18 cellular contexts compared by ENCODE assay signal in genomic region chr5:96883871-96884270, GRCh38. TPM values are rescaled to one million over a fixed set of nuclear protein-coding genes. Genes with fewer than 3 reads are reported as not detected.
DNase-seq lines count a peak whose midpoint lies in the region; ATAC-seq and TF ChIP-seq lines count a peak whose summit lies in the region.
"Had no signal": no experiment of that assay in that cellular context is flagged by ENCODE, and none has a peak within 500 bp of the region (broad histone marks: within the 10 kb centered on the region; RNA-seq: fewer than 3 reads in every experiment).

No MANE protein-coding gene starts in this region.

- H3K9me2 ChIP-seq in Loucy (replicated peaks; ENCODE audit: low read depth, low read length): no peaks in the 10 kb centered on the region

- peaks cover 64% of the 10 kb centered on the region for H3K4me1 ChIP-seq in Loucy (ENCODE audit: insufficient read depth, low read length, poor library complexity, severe bottlenecking)

- no peak for DNase-seq in activated naive CD4-positive, alpha-beta T cell treated with anti-CD3 and anti-CD28 coated beads, Interleukin-2, amount 10 ng/mL, durations not matched to agents 7 days and 5 days
- DNase-seq in activated naive CD4-positive, alpha-beta T cell treated with Interleukin-2 at 50 U/mL for 16 hours: no peak
- no peak for DNase-seq in activated naive CD8-positive, alpha-beta T cell treated with anti-CD3 and anti-CD28 coated beads for 36 hours
- DNase-seq in natural killer cell treated with Interleukin-12 subunit alpha and Interleukin-12 subunit beta and Interleukin-15 and Interleukin-18, amount 100 ng/mL, for 72 hours (ENCODE audit: low spot score): no peak
- no peak for DNase-seq in OCI-M2 (lab: John Stamatoyannopoulos, UW; ENCODE audit: unreplicated experiment)
- DNase-seq: activated T-cell treated with anti-CD3 and anti-CD28 coated beads, Interleukin-2, amount 50 U/mL, for 4 hours; dermis blood vessel endothelial cell; left cardiac atrium; NCI-H146; NCI-H2107; sigmoid colon; stimulated activated CD4-positive, alpha-beta T cell treated with anti-CD3 and anti-CD28 coated beads, Interleukin-4, amount 100 ng/mL, for 4 hours had no signal

- no peaks in the 10 kb centered on the region for H3K9me3 Mint-ChIP-seq in activated naive CD4-positive, alpha-beta T cell treated with anti-CD3 and anti-CD28 coated beads, Interleukin-2, amount 10 ng/mL, durations not matched to agents 7 days and 5 days
- no peaks in the 10 kb centered on the region for H3K9me3 Mint-ChIP-seq in activated naive CD8-positive, alpha-beta T cell treated with anti-CD3 and anti-CD28 coated beads for 36 hours
- no peaks in the 10 kb centered on the region for H3K9me3 Mint-ChIP-seq in natural killer cell treated with Interleukin-12 subunit alpha and Interleukin-12 subunit beta and Interleukin-15 and Interleukin-18, amount 100 ng/mL, for 72 hours
- H3K9me3 Mint-ChIP-seq: activated T-cell treated with anti-CD3 and anti-CD28 coated beads, Interleukin-2, amount 50 U/mL, for 4 hours had no signal

- H3K4me3 ChIP-seq in Loucy (ENCODE audit: low read length, poor library complexity, severe bottlenecking): no peak overlapping the region
- H3K4me3 ChIP-seq: sigmoid colon, vagina had no signal

- no peaks in the 10 kb centered on the region for H3K27me3 ChIP-seq in Loucy (ENCODE audit: insufficient read depth, low read length, poor library complexity, severe bottlenecking)
- H3K27me3 ChIP-seq: sigmoid colon, vagina had no signal

- H3F3A ChIP-seq in Loucy (ENCODE audit: low read depth): no peaks in the 10 kb centered on the region

- peak overlapping the region; percentile 69 for H3K4me3 Mint-ChIP-seq in activated naive CD4-positive, alpha-beta T cell treated with anti-CD3 and anti-CD28 coated beads, Interleukin-2, amount 10 ng/mL, durations not matched to agents 7 days and 5 days
- no peak overlapping the region for H3K4me3 Mint-ChIP-seq in activated naive CD8-positive, alpha-beta T cell treated with anti-CD3 and anti-CD28 coated beads for 36 hours
- peak overlapping the region; percentile 86 for H3K4me3 Mint-ChIP-seq in natural killer cell treated with Interleukin-12 subunit alpha and Interleukin-12 subunit beta and Interleukin-15 and Interleukin-18, amount 100 ng/mL, for 72 hours
- H3K4me3 Mint-ChIP-seq: activated T-cell treated with anti-CD3 and anti-CD28 coated beads, Interleukin-2, amount 50 U/mL, for 4 hours; stimulated activated naive CD8-positive, alpha-beta T cell treated with anti-CD3 and anti-CD28 coated beads, Interleukin-15, Interleukin-2, amounts not matched to agents 100 ng/mL and 50 ng/mL, for 24 hours had no signal

- no peak for TF ChIP-seq CTCF in Loucy (conservative IDR thresholded peaks at IDR 0.05; ENCODE audit: low read length)

- peaks cover 82% of the 10 kb centered on the region for H3K36me3 Mint-ChIP-seq in activated naive CD4-positive, alpha-beta T cell treated with anti-CD3 and anti-CD28 coated beads, Interleukin-2, amount 10 ng/mL, durations not matched to agents 7 days and 5 days
- H3K36me3 Mint-ChIP-seq in activated naive CD8-positive, alpha-beta T cell treated with anti-CD3 and anti-CD28 coated beads for 36 hours: peaks cover 66% of the 10 kb centered on the region
- peaks cover 68% of the 10 kb centered on the region for H3K36me3 Mint-ChIP-seq in natural killer cell treated with Interleukin-12 subunit alpha and Interleukin-12 subunit beta and Interleukin-15 and Interleukin-18, amount 100 ng/mL, for 72 hours

- no peaks in the 10 kb centered on the region for H3K36me3 ChIP-seq in Loucy (ENCODE audit: insufficient read depth, low read length)

- no peak overlapping the region for H3K9ac ChIP-seq in Loucy (ENCODE audit: low read depth, low read length, poor library complexity, severe bottlenecking)

- no peaks in the 10 kb centered on the region for H4K20me1 ChIP-seq in Loucy (ENCODE audit: insufficient read depth, low read length, poor library complexity, severe bottlenecking)

- ATAC-seq in natural killer cell treated with Interleukin-12 subunit alpha and Interleukin-12 subunit beta and Interleukin-15 and Interleukin-18, amount 100 ng/mL, for 72 hours: no peak
- ATAC-seq in GM18909 (IDR thresholded peaks at IDR 0.05; ENCODE audit: poor library complexity, unreplicated experiment) (no peak), GM21381 (IDR thresholded peaks at IDR 0.05; ENCODE audit: unreplicated experiment) (no peak)
- ATAC-seq: activated T-cell treated with anti-CD3 and anti-CD28 coated beads, Interleukin-2, amount 50 U/mL, for 4 hours; left cardiac atrium had no signal

- H3K79me2 ChIP-seq in Loucy (ENCODE audit: insufficient read depth, low read length): peaks cover 28% of the 10 kb centered on the region

- no peaks in the 10 kb centered on the region for H3K9me3 ChIP-seq in Loucy (ENCODE audit: insufficient read depth, low read depth, low read length)
- H3K9me3 ChIP-seq: sigmoid colon, vagina had no signal

- peak overlapping the region; percentile 73 for H3K4me2 ChIP-seq in Loucy (ENCODE audit: low read depth, low read length, poor library complexity, severe bottlenecking)

- H3K27me3 Mint-ChIP-seq in activated naive CD4-positive, alpha-beta T cell treated with anti-CD3 and anti-CD28 coated beads, Interleukin-2, amount 10 ng/mL, durations not matched to agents 7 days and 5 days: no peaks in the 10 kb centered on the region
- no peaks in the 10 kb centered on the region for H3K27me3 Mint-ChIP-seq in activated naive CD8-positive, alpha-beta T cell treated with anti-CD3 and anti-CD28 coated beads for 36 hours
- no peaks in the 10 kb centered on the region for H3K27me3 Mint-ChIP-seq in natural killer cell treated with Interleukin-12 subunit alpha and Interleukin-12 subunit beta and Interleukin-15 and Interleukin-18, amount 100 ng/mL, for 72 hours
- H3K27me3 Mint-ChIP-seq: stimulated activated naive CD8-positive, alpha-beta T cell treated with anti-CD3 and anti-CD28 coated beads, Interleukin-15, Interleukin-2, amounts not matched to agents 100 ng/mL and 50 ng/mL, for 24 hours had no signal

- H3K4me1 Mint-ChIP-seq in activated naive CD4-positive, alpha-beta T cell treated with anti-CD3 and anti-CD28 coated beads, Interleukin-2, amount 10 ng/mL, durations not matched to agents 7 days and 5 days: peaks cover 83% of the 10 kb centered on the region
- H3K4me1 Mint-ChIP-seq in activated naive CD8-positive, alpha-beta T cell treated with anti-CD3 and anti-CD28 coated beads for 36 hours: peaks cover 71% of the 10 kb centered on the region
- H3K4me1 Mint-ChIP-seq in natural killer cell treated with Interleukin-12 subunit alpha and Interleukin-12 subunit beta and Interleukin-15 and Interleukin-18, amount 100 ng/mL, for 72 hours (ENCODE audit: low read depth in 2 of 2): peaks cover 70 to 72% of the 10 kb centered on the region in 2 donors

- H2AFZ ChIP-seq in Loucy (ENCODE audit: low read length): no peak overlapping the region

- CTCF ChIA-PET in activated naive CD4-positive, alpha-beta T cell treated with anti-CD3 and anti-CD28 coated beads, Interleukin-2, amount 10 ng/mL, durations not matched to agents 7 days and 5 days (lab: Charles Lee): interaction anchor here (2.6 kb wide), 1 partner anchor 15 kb away, joined by 18 read pairs; no protein-coding TSS in a partner anchor

- peak overlapping the region; percentile 42 for H3K27ac Mint-ChIP-seq in activated naive CD4-positive, alpha-beta T cell treated with anti-CD3 and anti-CD28 coated beads, Interleukin-2, amount 10 ng/mL, durations not matched to agents 7 days and 5 days
- H3K27ac Mint-ChIP-seq in activated naive CD8-positive, alpha-beta T cell treated with anti-CD3 and anti-CD28 coated beads for 36 hours: peak overlapping the region; percentile 27
- H3K27ac Mint-ChIP-seq in natural killer cell treated with Interleukin-12 subunit alpha and Interleukin-12 subunit beta and Interleukin-15 and Interleukin-18, amount 100 ng/mL, for 72 hours: peak overlapping the region; percentile 79 to 89

RNA-seq across cellular contexts. Expression of gene ERAP2, which starts 7.6 kb away (rescaled TPM):
- 10 to 100 TPM; 44.8 to 47.1 TPM for total RNA-seq in activated naive CD8-positive, alpha-beta T cell treated with anti-CD3 and anti-CD28 coated beads for 36 hours
- total RNA-seq in natural killer cell treated with Interleukin-12 subunit alpha and Interleukin-12 subunit beta and Interleukin-15 and Interleukin-18, amount 100 ng/mL, for 72 hours: 100 to 1,000 TPM; 103 to 301 TPM
- total RNA-seq: H1 had no signal

RNA-seq across cellular contexts. Expression of gene LNPEP, which starts 52.0 kb away (rescaled TPM):
- 10 to 100 TPM; 41.4 to 41.5 TPM for total RNA-seq in activated naive CD8-positive, alpha-beta T cell treated with anti-CD3 and anti-CD28 coated beads for 36 hours
- 100 to 1,000 TPM; 108 to 180 TPM for total RNA-seq in natural killer cell treated with Interleukin-12 subunit alpha and Interleukin-12 subunit beta and Interleukin-15 and Interleukin-18, amount 100 ng/mL, for 72 hours

Comparison
In these comparisons a context has a peak if more than half of its experiments do, and no peak if none do; other contexts are left out.
1. H3K27ac Mint-ChIP-seq: peak in every context shown above with its lines; median percentile 84 in natural killer cell treated with Interleukin-12 subunit alpha and Interleukin-12 subunit beta and Interleukin-15 and Interleukin-18, amount 100 ng/mL, for 72 hours; 42 in activated naive CD4-positive, alpha-beta T cell treated with anti-CD3 and anti-CD28 coated beads, Interleukin-2, amount 10 ng/mL, durations not matched to agents 7 days and 5 days; 27 in activated naive CD8-positive, alpha-beta T cell treated with anti-CD3 and anti-CD28 coated beads for 36 hours.